Comparison of ENCODE assay signal across 8 cellular contexts in the genomic region with DNA sequence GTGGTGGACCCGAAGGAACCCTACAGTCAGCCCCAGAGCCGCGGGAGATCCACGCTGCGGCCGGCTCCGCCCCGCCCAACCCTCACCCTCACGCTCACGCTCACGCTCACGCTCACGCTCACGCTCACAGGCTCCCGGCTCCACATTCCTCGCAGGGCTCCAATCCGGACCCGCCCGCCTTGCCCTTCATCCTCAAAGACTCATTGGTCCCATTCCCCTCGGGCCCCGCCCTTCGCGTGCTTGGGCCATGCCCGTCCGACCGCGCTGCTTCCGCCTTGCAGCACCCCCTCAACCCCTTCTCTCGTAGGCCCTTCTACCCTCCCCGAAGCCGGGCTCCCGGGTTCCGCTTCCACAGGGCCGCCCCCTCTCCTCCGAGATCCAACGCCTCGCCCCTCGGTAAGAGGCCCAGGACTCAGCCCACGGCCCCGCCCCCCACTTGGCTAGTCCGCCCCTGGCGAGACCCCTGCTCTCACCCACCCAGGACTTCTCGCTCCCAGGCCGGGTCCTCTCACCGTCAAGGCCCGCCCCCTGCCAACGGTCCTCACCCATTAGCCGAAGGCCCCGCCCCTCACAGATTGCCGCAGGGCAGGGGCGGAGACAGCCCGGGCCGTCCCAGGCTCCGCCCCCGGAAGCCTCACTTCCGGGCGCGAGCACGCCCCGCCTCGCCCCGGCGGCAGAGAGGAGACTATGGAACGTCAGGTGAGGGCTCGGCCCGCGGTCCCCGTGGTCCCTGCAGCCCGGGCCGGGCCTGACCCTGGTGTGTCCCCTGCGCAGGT.
DNase-seq lines count a peak whose midpoint lies in the region; ATAC-seq and TF ChIP-seq lines count a peak whose summit lies in the region.

A gene (plus strand): TSS at position 637 of the 776 bp plus-strand sequence. CDS start 51 bp downstream, at position 688.

- peak; percentile 97 for DNase-seq in AG10803 (ENCODE audit: low read depth)
- peak; percentile 97 for DNase-seq in HK-2 (ENCODE audit: unreplicated experiment)
- DNase-seq in activated CD4-positive, alpha-beta T cell treated with anti-CD3 and anti-CD28 coated beads, Interleukin-2, amount 50 U/mL, for 48 hours, result peak; percentile 99
- peak; percentile 88 for DNase-seq in middle frontal gyrus (ENCODE audit: extremely low spot score, low spot score)
- peak; percentile 91 to 95 for DNase-seq in stimulated activated CD8-positive, alpha-beta memory T cell treated with anti-CD3 and anti-CD28 coated beads, Interleukin-4, amount 100 ng/mL, for 1 hour (ENCODE audit: low read depth in 2 of 2, low spot score in 1 of 2)
- no peak for DNase-seq in cortex of kidney (lab: John Stamatoyannopoulos, UW)

- peaks cover 4% of the 10 kb centered on the region for H3K4me1 ChIP-seq in endocrine pancreas (ENCODE audit: control insufficient read depth, insufficient read depth, low read length)

- H3K36me3 ChIP-seq in endocrine pancreas (ENCODE audit: control insufficient read depth, insufficient read depth, low read length), result no peaks in the 10 kb centered on the region

- no peaks in the 10 kb centered on the region for H3K9me3 ChIP-seq in endocrine pancreas (ENCODE audit: control insufficient read depth, low read length)

- H3K4me3 ChIP-seq in AG10803 (ENCODE audit: low read length) (peak within 1 kb of the TSS; percentile 89), endocrine pancreas (ENCODE audit: control insufficient read depth, insufficient read depth, low read length) (no peak within 1 kb of the TSS)

- TF ChIP-seq CTCF in AG10803 (conservative IDR thresholded peaks at IDR 0.05; ENCODE audit: low read length), result no peak

- peak within 1 kb of the TSS; percentile 78 for H3K9ac ChIP-seq in endocrine pancreas (ENCODE audit: control insufficient read depth, insufficient read depth, low read length)

- ATAC-seq in GM19438 (IDR thresholded peaks at IDR 0.05; ENCODE audit: low read depth, unreplicated experiment), result peak; percentile 79

- no peaks in the 10 kb centered on the region for H3K27me3 ChIP-seq in endocrine pancreas (ENCODE audit: control insufficient read depth, insufficient read depth, low read length)
